ENCODE assay signal across 15 cellular contexts in genomic region chr6:41573268-41573667, GRCh38. TPM values are rescaled to one million over a fixed set of nuclear protein-coding genes. Genes with fewer than 3 reads are reported as not detected.
DNase-seq lines count a peak whose midpoint lies in the region; ATAC-seq and TF ChIP-seq lines count a peak whose summit lies in the region.
"Had no signal": no experiment of that assay in that cellular context is flagged by ENCODE, and none has a peak within 500 bp of the region (broad histone marks: within the 10 kb centered on the region; RNA-seq: fewer than 3 reads in every experiment).

No MANE protein-coding gene starts in this region.

- H3K27me3 Mint-ChIP-seq in brain (peaks cover 32% of the 10 kb centered on the region), nephron (ENCODE audit: low read depth) (peaks cover 4% of the 10 kb centered on the region), progenitor cell of endocrine pancreas (no peaks in the 10 kb centered on the region)
- no peaks in the 10 kb centered on the region for H3K27me3 Mint-ChIP-seq in activated CD8-positive, alpha-beta T cell treated with anti-CD3 and anti-CD28 coated beads for 36 hours
- H3K27me3 Mint-ChIP-seq: CD4-positive, alpha-beta T cell had no signal

- no peaks in the 10 kb centered on the region for H3K9me3 Mint-ChIP-seq in brain
- no peaks in the 10 kb centered on the region for H3K9me3 Mint-ChIP-seq in nephron
- no peaks in the 10 kb centered on the region for H3K9me3 Mint-ChIP-seq in progenitor cell of endocrine pancreas (ENCODE audit: low read depth)
- no peaks in the 10 kb centered on the region for H3K9me3 Mint-ChIP-seq in activated CD8-positive, alpha-beta T cell treated with anti-CD3 and anti-CD28 coated beads for 36 hours
- H3K9me3 Mint-ChIP-seq: CD4-positive, alpha-beta T cell had no signal

- peak overlapping the region in 1 of 5 experiments; percentile 45 for H3K4me3 Mint-ChIP-seq in brain
- H3K4me3 Mint-ChIP-seq in nephron = no peak overlapping the region
- no peak overlapping the region for H3K4me3 Mint-ChIP-seq in progenitor cell of endocrine pancreas (ENCODE audit: low read depth)
- H3K4me3 Mint-ChIP-seq in activated CD8-positive, alpha-beta T cell treated with anti-CD3 and anti-CD28 coated beads for 36 hours = no peak overlapping the region
- H3K4me3 Mint-ChIP-seq: CD4-positive, alpha-beta T cell had no signal

- H3K27ac Mint-ChIP-seq in brain (peak overlapping the region in 3 of 5 experiments; percentile 51 to 90 (median 82)), nephron (peak overlapping the region; percentile 50 to 96 (median 64)), progenitor cell of endocrine pancreas (peak overlapping the region; percentile 48)
- H3K27ac Mint-ChIP-seq in activated CD8-positive, alpha-beta T cell treated with anti-CD3 and anti-CD28 coated beads for 36 hours = no peak overlapping the region
- H3K27ac Mint-ChIP-seq: CD4-positive, alpha-beta T cell had no signal

- peaks cover 90% of the 10 kb centered on the region for H3K4me1 Mint-ChIP-seq in brain
- H3K4me1 Mint-ChIP-seq in nephron = peaks cover 82% of the 10 kb centered on the region
- H3K4me1 Mint-ChIP-seq in progenitor cell of endocrine pancreas (ENCODE audit: low read depth) = peaks cover 65% of the 10 kb centered on the region
- H3K4me1 Mint-ChIP-seq in activated CD8-positive, alpha-beta T cell treated with anti-CD3 and anti-CD28 coated beads for 36 hours (ENCODE audit: low read depth) = peaks cover 13% of the 10 kb centered on the region

- POLR2A ChIA-PET in activated CD8-positive, alpha-beta T cell treated with anti-CD3 and anti-CD28 coated beads for 36 hours (lab: Charles Lee) = no interaction called here

- no peaks in the 10 kb centered on the region for H3K27me3 ChIP-seq in H7 (ENCODE audit: control insufficient read depth, insufficient read depth, low read length)

- CTCF ChIA-PET in activated CD8-positive, alpha-beta T cell treated with anti-CD3 and anti-CD28 coated beads for 36 hours (lab: Charles Lee) = interaction anchor here (0.9 to 1.0 kb wide), 2 partner anchors 18 to 148 kb away, joined by 4 read pairs; no protein-coding TSS in a partner anchor

- DNase-seq in H7 (peak; percentile 22), progenitor cell of endocrine pancreas (ENCODE audit: low spot score, unreplicated experiment) (no peak), RKO (ENCODE audit: low spot score) (no peak), NCI-H446 treated with DMSO at 0.1 percent for 48 hours (lab: John Stamatoyannopoulos, UW) (no peak)
- DNase-seq in activated CD8-positive, alpha-beta T cell treated with anti-CD3 and anti-CD28 coated beads for 36 hours = no peak
- DNase-seq in activated T-cell treated with anti-CD3 and anti-CD28 coated beads, Interleukin-2, amount 50 U/mL, for 1 hour = no peak
- DNase-seq: ACHN; C1 segment of cervical spinal cord; Calu3; CD4-positive, alpha-beta T cell; DMS 273 treated with DMSO at 0.1 percent for 48 hours; GOT3 had no signal

- TF ChIP-seq CTCF in brain (conservative IDR thresholded peaks at IDR 0.05) = no peak
- no peak for TF ChIP-seq CTCF in nephron (IDR thresholded peaks at IDR 0.05; ENCODE audit: unreplicated experiment in 3 of 3)
- no peak for TF ChIP-seq CTCF in progenitor cell of endocrine pancreas (IDR thresholded peaks at IDR 0.05; ENCODE audit: unreplicated experiment)
- no peak for TF ChIP-seq CTCF in activated CD8-positive, alpha-beta T cell treated with anti-CD3 and anti-CD28 coated beads for 36 hours (IDR thresholded peaks at IDR 0.05)

- peaks cover 4% of the 10 kb centered on the region for H3K36me3 Mint-ChIP-seq in brain
- H3K36me3 Mint-ChIP-seq in nephron (ENCODE audit: low read depth) = peaks cover 40% of the 10 kb centered on the region
- H3K36me3 Mint-ChIP-seq in progenitor cell of endocrine pancreas (ENCODE audit: insufficient read depth) = peaks cover 11% of the 10 kb centered on the region
- H3K36me3 Mint-ChIP-seq in activated CD8-positive, alpha-beta T cell treated with anti-CD3 and anti-CD28 coated beads for 36 hours (ENCODE audit: low read depth) = no peaks in the 10 kb centered on the region

- H3K4me3 ChIP-seq in H7 (ENCODE audit: insufficient read depth, low read depth, low read length) = no peak overlapping the region

- no peaks in the 10 kb centered on the region for H3K36me3 ChIP-seq in H7 (replicated peaks; ENCODE audit: control insufficient read depth, insufficient read depth, low read length)

- ATAC-seq in activated CD8-positive, alpha-beta T cell treated with anti-CD3 and anti-CD28 coated beads for 36 hours = no peak
- ATAC-seq: HCT116 had no signal

- intact Hi-C loops in activated CD8-positive, alpha-beta T cell treated with anti-CD3 and anti-CD28 coated beads for 36 hours (cut with micrococcal nuclease) = no loop called here

RNA-seq across cellular contexts. Expression of gene FOXP4, which starts 27.1 kb away (rescaled TPM):
- total RNA-seq in H7 (2014; rRNA removed; shearing (Covaris generic)) = 10.7 and 11.5 TPM in 2 replicates
- polyA plus RNA-seq in brain (ENCODE audit: insufficient read depth, low read depth, low replicate concordance) = 184 TPM
- 124 and 137 TPM in 2 replicates for total RNA-seq in progenitor cell of endocrine pancreas
- total RNA-seq in activated CD8-positive, alpha-beta T cell treated with anti-CD3 and anti-CD28 coated beads for 36 hours = 10 to 100 TPM; 11.0 to 11.8 TPM
